Comparison of ENCODE assay signal across 10 cellular contexts in the genomic region with DNA sequence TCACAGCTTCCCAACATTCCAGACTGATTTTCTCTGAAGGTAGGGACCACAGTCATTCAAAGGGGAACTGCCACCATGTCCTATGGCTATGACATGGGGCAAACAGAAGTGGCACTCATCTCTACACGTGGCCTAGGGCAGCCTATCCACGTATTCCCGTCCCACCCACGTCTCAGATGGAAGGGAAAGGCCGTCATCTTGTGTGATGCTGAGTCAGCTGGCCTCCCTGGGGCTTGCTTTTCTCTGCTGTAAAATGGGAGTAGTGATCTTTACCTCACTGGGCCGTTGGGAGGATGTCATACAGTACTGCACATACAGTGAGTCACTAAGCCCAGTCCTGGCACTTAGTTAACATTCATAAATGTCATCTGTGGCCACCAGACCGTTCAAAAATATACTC.
DNase-seq lines count a peak whose midpoint lies in the region; ATAC-seq, FAIRE-seq and TF ChIP-seq lines count a peak whose summit lies in the region.
"Had no signal": no experiment of that assay in that cellular context is flagged by ENCODE, and none has a peak within 500 bp of the region (broad histone marks: within the 10 kb centered on the region; RNA-seq: fewer than 3 reads in every experiment).

No MANE protein-coding gene starts in this region.

- H3K27ac ChIP-seq in Peyer's patch (peak overlapping the region; percentile 75 to 88 (median 79)), trophoblast cell (ENCODE audit: low read depth, low read length) (peak overlapping the region; percentile 2), kidney (ENCODE audit: low read depth in 2 of 2, low read length in 2 of 2) (peak overlapping the region in 1 of 2 donors; percentile 58)

- no peaks in the 10 kb centered on the region for H3K36me3 ChIP-seq in Peyer's patch
- H3K36me3 ChIP-seq in trophoblast cell (ENCODE audit: control insufficient read depth in 1 of 2, insufficient read depth in 2 of 2, low read length in 2 of 2): peaks cover 0 to 4% of the 10 kb centered on the region in 2 experiments
- H3K36me3 ChIP-seq in kidney (ENCODE audit: control insufficient read depth in 1 of 2, insufficient read depth in 2 of 2, low read length in 2 of 2): no peaks in the 10 kb centered on the region

- no peak overlapping the region for H3K18ac ChIP-seq in trophoblast cell (ENCODE audit: low read length)

- intact Hi-C loops in kidney (cut with DNase I): no loop called here

- no peak overlapping the region for H3K14ac ChIP-seq in trophoblast cell (ENCODE audit: low read length)

- no peak overlapping the region for H3K4ac ChIP-seq in trophoblast cell (ENCODE audit: low read depth, low read length)

- H3K9me3 ChIP-seq in Peyer's patch (no peaks in the 10 kb centered on the region), trophoblast cell (ENCODE audit: insufficient read depth, low read depth, low read length) (no peaks in the 10 kb centered on the region), kidney (ENCODE audit: control insufficient read depth in 1 of 2, low read length in 2 of 2) (no peaks in the 10 kb centered on the region)

- H3K9ac ChIP-seq in trophoblast cell (ENCODE audit: low read length): no peak overlapping the region
- H3K9ac ChIP-seq in kidney (ENCODE audit: low read length in 2 of 2): no peak overlapping the region

- H4K12ac ChIP-seq in trophoblast cell (ENCODE audit: low read depth, low read length): no peak overlapping the region

- H2AFZ ChIP-seq in trophoblast cell (ENCODE audit: insufficient read depth, low read length, poor library complexity): no peak overlapping the region

- peak overlapping the region; percentile 15 for H4K91ac ChIP-seq in trophoblast cell (ENCODE audit: low read depth, low read length)

- H3K79me2 ChIP-seq in trophoblast cell (ENCODE audit: control insufficient read depth, insufficient read depth, low read length, poor library complexity): peaks cover 11% of the 10 kb centered on the region

- H4K8ac ChIP-seq in trophoblast cell (ENCODE audit: low read depth, low read length): no peak overlapping the region

- peak; percentile 58 to 75 for ATAC-seq in activated naive CD4-positive, alpha-beta T cell treated with anti-CD3 and anti-CD28 coated beads, Interleukin-2, amount 50 U/mL, for 72 hours

- peaks cover 0 to 27% of the 10 kb centered on the region in 2 donors for H3K36me3 Mint-ChIP-seq in activated naive CD4-positive, alpha-beta T cell treated with anti-CD3 and anti-CD28 coated beads, Interleukin-2, amount 50 U/mL, for 72 hours

- no peak for TF ChIP-seq POLR2A in Peyer's patch (IDR thresholded peaks at IDR 0.05)

- no peak overlapping the region for H2BK12ac ChIP-seq in trophoblast cell (ENCODE audit: low read length)

- no peaks in the 10 kb centered on the region for H3K9me3 Mint-ChIP-seq in activated naive CD4-positive, alpha-beta T cell treated with anti-CD3 and anti-CD28 coated beads, Interleukin-2, amount 50 U/mL, for 72 hours

- H2BK120ac ChIP-seq in trophoblast cell (ENCODE audit: insufficient read depth, low read length, poor library complexity): no peak overlapping the region

- no peak for TF ChIP-seq CTCF in AG10803 (conservative IDR thresholded peaks at IDR 0.05; ENCODE audit: low read length)
- TF ChIP-seq CTCF in Peyer's patch (IDR thresholded peaks at IDR 0.05): no peak
- TF ChIP-seq CTCF in kidney (IDR thresholded peaks at IDR 0.05; ENCODE audit: borderline replicate concordance, extremely low read depth, insufficient read depth): no peak

- peak overlapping the region; percentile 99 for H3K27ac Mint-ChIP-seq in activated naive CD4-positive, alpha-beta T cell treated with anti-CD3 and anti-CD28 coated beads, Interleukin-2, amount 50 U/mL, for 72 hours

- no peak overlapping the region for H3K23ac ChIP-seq in trophoblast cell (ENCODE audit: low read length)

- no peak overlapping the region for H2BK5ac ChIP-seq in trophoblast cell (ENCODE audit: low read depth, low read length, poor library complexity)

- H3K4me1 ChIP-seq in Peyer's patch: peaks cover 0 to 46% (median 32%) of the 10 kb centered on the region in 4 donors
- peaks cover 42 to 51% of the 10 kb centered on the region in 2 experiments for H3K4me1 ChIP-seq in trophoblast cell (ENCODE audit: control insufficient read depth in 1 of 2, insufficient read depth in 2 of 2, low read length in 2 of 2)
- peaks cover 39 to 43% of the 10 kb centered on the region in 2 donors for H3K4me1 ChIP-seq in kidney (ENCODE audit: control insufficient read depth in 1 of 2, insufficient read depth in 1 of 2, low read depth in 1 of 2, low read length in 2 of 2)

- FAIRE-seq in kidney (lab: Jason Lieb, UNC): no peak
- FAIRE-seq: endometrium had no signal

- WGBS in trophoblast cell (ENCODE audit: extremely low coverage, insufficient coverage, insufficient read length): no CpG with 5 or more reads among the region's 7 CpGs

- peaks cover 19% of the 10 kb centered on the region for H3K79me1 ChIP-seq in trophoblast cell (ENCODE audit: low read length)

- no peaks in the 10 kb centered on the region for H3K27me3 ChIP-seq in Peyer's patch
- no peaks in the 10 kb centered on the region for H3K27me3 ChIP-seq in trophoblast cell (ENCODE audit: insufficient read depth, low read length)

- DNase-seq in AG10803 (ENCODE audit: low read depth) (peak; percentile 36), Peyer's patch (no peak), trophoblast cell (peak; percentile 95 to 97), NCI-H1105 (lab: John Stamatoyannopoulos, UW) (no peak), kidney (no peak), NCI-H1092 (lab: John Stamatoyannopoulos, UW) (no peak), iPS-NIHi7 (ENCODE audit: extremely low spot score) (no peak)
- DNase-seq in activated naive CD4-positive, alpha-beta T cell treated with anti-CD3 and anti-CD28 coated beads, Interleukin-2, amount 50 U/mL, for 72 hours (ENCODE audit: low spot score in 2 of 2): peak; percentile 52 to 86
- DNase-seq: occipital lobe had no signal

- no peak overlapping the region for H3K4me2 ChIP-seq in trophoblast cell (ENCODE audit: low read length)

- H3K4me3 ChIP-seq in AG10803 (ENCODE audit: low read length): no peak overlapping the region
- H3K4me3 ChIP-seq in Peyer's patch: no peak overlapping the region
- H3K4me3 ChIP-seq in trophoblast cell (ENCODE audit: low read depth, low read length): no peak overlapping the region
- H3K4me3 ChIP-seq in kidney (ENCODE audit: low read length in 2 of 2): no peak overlapping the region

- H2AK5ac ChIP-seq in trophoblast cell (ENCODE audit: low read length): no peak overlapping the region

Comparison
In these comparisons a context has a peak if more than half of its experiments do, and no peak if none do; other contexts are left out.
1. DNase-seq: peak in AG10803 (single experiment), activated naive CD4-positive, alpha-beta T cell treated with anti-CD3 and anti-CD28 coated beads, Interleukin-2, amount 50 U/mL, for 72 hours (2 of 2) and trophoblast cell (2 of 2); none in Peyer's patch (0 of 3), NCI-H1105 (single experiment), kidney (single experiment), NCI-H1092 (single experiment) and iPS-NIHi7 (single experiment).